ENCODE assay signal across 2 cellular contexts in genomic region chr11:103453901-103454300, GRCh38.
TF ChIP-seq lines count a peak whose summit lies in the region.

No MANE protein-coding gene starts in this region.

TF ChIP-seq in GM23338, 12 proteins besides CTCF, POLR2A, EP300 and RAD21 (continued from another document):
- TF ChIP-seq ETS1 (IDR thresholded peaks at IDR 0.05) (no peak), NANOG (IDR thresholded peaks at IDR 0.05; ENCODE audit: borderline replicate concordance) (no peak), ZNF331 (CRISPR knock-in tag; IDR thresholded peaks at IDR 0.05; ENCODE audit: low read depth) (no peak), ZNF462 (CRISPR knock-in tag; IDR thresholded peaks at IDR 0.05) (no peak)

TF ChIP-seq in WTC11, 78 proteins besides CTCF, POLR2A, EP300 and RAD21 (continued from another document):
- TF ChIP-seq RELA (CRISPR knock-in tag; IDR thresholded peaks at IDR 0.05; ENCODE audit: borderline replicate concordance) (no peak), GRHL2 (CRISPR knock-in tag; IDR thresholded peaks at IDR 0.05; ENCODE audit: insufficient replicate concordance, severe bottlenecking) (no peak), SMAD4 (CRISPR knock-in tag; IDR thresholded peaks at IDR 0.05) (no peak), NR3C1 (CRISPR knock-in tag; conservative IDR thresholded peaks at IDR 0.05; ENCODE audit: low read depth) (no peak), E2F5 (CRISPR knock-in tag; IDR thresholded peaks at IDR 0.05) (no peak)
